In the genomic region with DNA sequence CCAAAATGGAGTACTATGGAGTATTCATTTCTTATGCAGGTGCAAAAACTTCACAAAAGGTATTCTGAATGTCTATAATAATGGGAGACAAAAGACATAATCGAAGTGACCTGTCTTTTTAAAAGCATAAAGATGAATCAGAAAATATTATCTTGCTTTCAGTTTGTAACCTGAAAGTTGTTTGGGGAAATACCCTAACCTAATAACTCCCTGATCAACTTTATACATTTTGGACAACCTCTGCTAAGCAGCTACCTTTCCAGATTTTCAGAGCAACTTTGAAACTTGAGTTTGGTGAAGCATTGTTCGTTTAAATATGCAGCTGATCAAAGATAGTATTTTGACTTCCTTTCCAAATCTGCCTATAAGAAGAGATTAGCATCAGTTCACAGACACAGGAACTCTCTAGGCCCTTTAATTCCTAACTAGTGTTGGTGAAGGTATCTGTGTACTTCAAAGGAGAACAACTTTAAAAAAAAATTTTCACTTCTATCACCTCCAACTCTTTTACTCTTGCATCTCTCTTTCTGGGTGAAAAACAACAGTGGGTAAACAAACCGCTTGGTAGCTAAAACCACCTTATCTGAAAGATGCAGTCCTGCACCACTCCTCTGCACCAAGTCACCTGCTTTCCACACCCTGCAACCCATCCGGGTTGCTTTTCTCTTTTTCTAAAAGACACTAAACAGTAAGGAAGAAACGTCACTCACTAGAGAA, we compare ENCODE assay signal across 16 cellular contexts. TPM values are rescaled to one million over a fixed set of nuclear protein-coding genes. Genes with fewer than 3 reads are reported as not detected.
DNase-seq lines count a peak whose midpoint lies in the region; ATAC-seq, FAIRE-seq and TF ChIP-seq lines count a peak whose summit lies in the region.
"Had no signal": no experiment of that assay in that cellular context is flagged by ENCODE, and none has a peak within 500 bp of the region (broad histone marks: within the 10 kb centered on the region; RNA-seq: fewer than 3 reads in every experiment).

No MANE protein-coding gene starts in this region.

- DNase-seq in GM12891 (ENCODE audit: insufficient read length, low spot score) (no peak), MM.1S (peak; percentile 52), Right ventricle myocardium inferior (ENCODE audit: missing footprints) (no peak), NCI-H2171 treated with DMSO at 0.1 percent for 48 hours (lab: John Stamatoyannopoulos, UW) (no peak), colonic mucosa (no peak)
- DNase-seq in effector memory CD4-positive, alpha-beta T cell, result no peak
- DNase-seq: GDM1, heart right ventricle, left ventricle myocardium inferior, NCI-H1048, NCI-H446 had no signal

- H2AFZ ChIP-seq in MM.1S (ENCODE audit: low read length), result peak overlapping the region; percentile 30; the same call in 1 of the 2 replicates

- intact Hi-C loops in Right ventricle myocardium inferior (cut with DNase I), result no loop called here
- intact Hi-C loops in colonic mucosa (cut with DNase I), result no loop called here

- no peaks in the 10 kb centered on the region for H3K27me3 ChIP-seq in MM.1S (replicated peaks; ENCODE audit: insufficient read depth, low read length)
- no peaks in the 10 kb centered on the region for H3K27me3 ChIP-seq in effector memory CD4-positive, alpha-beta T cell (replicated peaks; ENCODE audit: control insufficient read depth, insufficient read depth, low read length, poor library complexity, severe bottlenecking)
- H3K27me3 ChIP-seq in colonic mucosa, result no peaks in the 10 kb centered on the region

- H3K4me2 ChIP-seq in MM.1S (ENCODE audit: low read depth, low read length), result peak overlapping the region; percentile 42

- H3K4me3 ChIP-seq in MM.1S (ENCODE audit: low read length) (no peak overlapping the region), colonic mucosa (no peak overlapping the region)
- no peak overlapping the region for H3K4me3 ChIP-seq in effector memory CD4-positive, alpha-beta T cell (ENCODE audit: insufficient read depth, low read depth, low read length, poor library complexity, severe bottlenecking)
- H3K4me3 ChIP-seq: heart right ventricle, left ventricle myocardium inferior had no signal

- TF ChIP-seq CTCF in MM.1S (IDR thresholded peaks at IDR 0.05; ENCODE audit: low read length), result no peak
- no peak for TF ChIP-seq CTCF in colonic mucosa (IDR thresholded peaks at IDR 0.05)

- no peaks in the 10 kb centered on the region for H3K79me2 ChIP-seq in MM.1S (ENCODE audit: low read length)

- H3K36me3 ChIP-seq in MM.1S (replicated peaks; ENCODE audit: insufficient read depth, low read length), result no peaks in the 10 kb centered on the region
- H3K36me3 ChIP-seq in effector memory CD4-positive, alpha-beta T cell (ENCODE audit: control insufficient read depth, insufficient read depth, low read length), result no peaks in the 10 kb centered on the region
- no peaks in the 10 kb centered on the region for H3K36me3 ChIP-seq in colonic mucosa

- H3K4me1 ChIP-seq in MM.1S (ENCODE audit: low read length), result peaks cover 31% of the 10 kb centered on the region
- peaks cover 44% of the 10 kb centered on the region for H3K4me1 ChIP-seq in effector memory CD4-positive, alpha-beta T cell (ENCODE audit: control insufficient read depth, insufficient read depth, low read length, poor library complexity, severe bottlenecking)
- H3K4me1 ChIP-seq in colonic mucosa, result no peaks in the 10 kb centered on the region
- H3K4me1 ChIP-seq: heart right ventricle, left ventricle myocardium inferior had no signal

- peak overlapping the region; percentile 73; the same call in 1 of the 2 replicates for H3K27ac ChIP-seq in MM.1S (ENCODE audit: low read length)
- peak overlapping the region; percentile 75 for H3K27ac ChIP-seq in effector memory CD4-positive, alpha-beta T cell (ENCODE audit: insufficient read depth, low read length, poor library complexity, severe bottlenecking)
- no peak overlapping the region for H3K27ac ChIP-seq in colonic mucosa
- H3K27ac ChIP-seq: epithelial cell of prostate, heart right ventricle, left ventricle myocardium inferior had no signal

- ATAC-seq in GM19351 (IDR thresholded peaks at IDR 0.05; ENCODE audit: unreplicated experiment) (peak; percentile 22), Right ventricle myocardium inferior (no peak)
- ATAC-seq: heart right ventricle had no signal

- H3K9ac ChIP-seq in MM.1S (ENCODE audit: low read length) (peak overlapping the region; percentile 23), colonic mucosa (ENCODE audit: low read depth in 2 of 2, low read length in 2 of 2) (no peak overlapping the region)

- peak; percentile 89 for FAIRE-seq in GM12891 (lab: Jason Lieb, UNC)

- TF ChIP-seq POLR2A in GM12891 (IDR thresholded peaks at IDR 0.05; ENCODE audit: low read depth, low read length), result no peak

- H4K20me1 ChIP-seq in MM.1S (ENCODE audit: insufficient read depth, low read length), result no peaks in the 10 kb centered on the region

- no peaks in the 10 kb centered on the region for H3K9me3 ChIP-seq in MM.1S (replicated peaks; ENCODE audit: insufficient read depth, low read length)
- no peaks in the 10 kb centered on the region for H3K9me3 ChIP-seq in effector memory CD4-positive, alpha-beta T cell (ENCODE audit: control insufficient read depth, low read length)
- no peaks in the 10 kb centered on the region for H3K9me3 ChIP-seq in colonic mucosa
- H3K9me3 ChIP-seq: heart right ventricle, left ventricle myocardium inferior had no signal

- peaks cover 14% of the 10 kb centered on the region for H3F3A ChIP-seq in MM.1S (ENCODE audit: insufficient read depth, low read length)

- H3K9me2 ChIP-seq in MM.1S (replicated peaks; ENCODE audit: insufficient read depth, low read length), result no peaks in the 10 kb centered on the region

TF ChIP-seq in GM12891, 5 proteins besides CTCF, POLR2A, EP300 and RAD21:
- TF ChIP-seq POU2F2 (IDR thresholded peaks at IDR 0.05; ENCODE audit: low read depth, low read length), result no peak
- no peak for TF ChIP-seq SPI1 (IDR thresholded peaks at IDR 0.05; ENCODE audit: low read depth, low read length)
- TF ChIP-seq TAF1 (IDR thresholded peaks at IDR 0.05; ENCODE audit: low read depth, low read length), result no peak
- TF ChIP-seq POLR2AphosphoS5 (IDR thresholded peaks at IDR 0.05; ENCODE audit: low read depth, low read length), result no peak
- no peak for TF ChIP-seq PAX5 (IDR thresholded peaks at IDR 0.05; ENCODE audit: insufficient read depth, low read length, severe bottlenecking)

RNA-seq across cellular contexts. Expression of a gene that starts 26.5 kb away (rescaled TPM):
- polyA plus RNA-seq in GM12891 (2012; ENCODE audit: low read depth, missing spikeins), result 0.21 TPM
- total RNA-seq in Right ventricle myocardium inferior, result not detected
- total RNA-seq in colonic mucosa, result under 1 TPM; 0.44 to 0.69 TPM
- total RNA-seq: HT-29, left ventricle myocardium inferior, temporal lobe had no signal
- polyA plus RNA-seq: neural cell had no signal
